In the genomic region with DNA sequence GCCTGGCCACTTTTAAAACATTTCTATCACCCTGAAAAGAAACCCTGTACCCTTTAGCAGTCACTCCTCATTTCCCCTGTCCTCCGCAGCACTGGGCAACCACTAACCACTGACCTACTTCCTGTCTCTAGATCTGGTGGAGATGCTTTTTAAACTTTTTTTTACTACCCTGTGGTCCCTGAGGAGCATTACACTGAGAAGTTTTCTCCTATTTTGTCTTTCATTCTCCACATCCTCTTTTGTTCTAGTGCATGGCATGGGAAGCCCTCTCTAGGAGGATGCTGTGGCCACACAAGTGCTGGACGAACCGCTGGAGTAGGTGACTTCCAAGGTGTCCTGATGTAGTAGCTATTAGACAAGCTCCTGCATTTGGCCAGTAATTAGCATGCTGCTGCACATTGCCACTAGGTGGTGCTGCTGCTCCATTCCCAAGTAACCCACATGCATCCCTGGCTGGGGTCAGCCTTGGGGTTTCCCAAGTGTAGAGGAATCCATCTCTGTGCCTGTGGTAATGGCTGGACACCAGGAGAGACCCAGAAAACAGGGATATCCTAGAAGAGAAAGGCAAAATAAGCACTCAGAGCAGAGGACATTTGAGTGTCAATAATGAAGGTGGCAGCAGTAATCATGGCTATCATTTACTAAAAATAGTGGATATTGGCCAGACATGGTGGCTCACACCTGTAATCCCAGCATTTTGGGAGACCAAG, we compare ENCODE assay signal across 8 cellular contexts.
A peak's percentile ranks its signal among the peaks of the same experiment; 100 is the strongest.
DNase-seq lines count a peak whose midpoint lies in the region; ATAC-seq and TF ChIP-seq lines count a peak whose summit lies in the region.

No MANE protein-coding gene starts in this region.

- no peaks in the 10 kb centered on the region for H3K27me3 ChIP-seq in psoas muscle (ENCODE audit: insufficient read depth in 3 of 3, low read length in 2 of 3)

- no peaks in the 10 kb centered on the region for H3K4me1 ChIP-seq in psoas muscle

- H3K36me3 ChIP-seq in psoas muscle (ENCODE audit: insufficient read depth in 1 of 2, low read depth in 1 of 2): peaks cover 3 to 21% of the 10 kb centered on the region in 2 donors

- H3K27ac Mint-ChIP-seq in activated T-helper 17 cell treated with anti-CD3 and anti-CD28 coated beads, Interleukin-2, amount 50 U/mL, for 72 hours: no peak overlapping the region

- no peak overlapping the region for H3K27ac ChIP-seq in psoas muscle
- no peak overlapping the region for H3K27ac ChIP-seq in substantia nigra (ENCODE audit: low read depth, low read length, poor library complexity, severe bottlenecking)

- peak; percentile 63 for DNase-seq in CMK (ENCODE audit: low read depth)
- DNase-seq in NAMALWA (ENCODE audit: low spot score): peak; percentile 79
- DNase-seq in glomerular visceral epithelial cell (ENCODE audit: extremely low spot score): peak; percentile 79
- DNase-seq in psoas muscle: peak; percentile 70 to 81
- no peak for DNase-seq in substantia nigra (lab: John Stamatoyannopoulos, UW)

- no peak overlapping the region for H3K4me3 Mint-ChIP-seq in activated T-helper 17 cell treated with anti-CD3 and anti-CD28 coated beads, Interleukin-2, amount 50 U/mL, for 72 hours

- peaks cover 5% of the 10 kb centered on the region for H3K4me1 Mint-ChIP-seq in activated T-helper 17 cell treated with anti-CD3 and anti-CD28 coated beads, Interleukin-2, amount 50 U/mL, for 72 hours

- WGBS in psoas muscle, 3 donors: 17 to 19% (median 19%) methylated on average over 3 of the region's 3 CpGs

- no peaks in the 10 kb centered on the region for H3K27me3 Mint-ChIP-seq in activated T-helper 17 cell treated with anti-CD3 and anti-CD28 coated beads, Interleukin-2, amount 50 U/mL, for 72 hours

- H3K9me3 Mint-ChIP-seq in activated T-helper 17 cell treated with anti-CD3 and anti-CD28 coated beads, Interleukin-2, amount 50 U/mL, for 72 hours: no peaks in the 10 kb centered on the region

- peak; percentile 83 for ATAC-seq in activated T-helper 17 cell treated with anti-CD3 and anti-CD28 coated beads, Interleukin-2, amount 50 U/mL, for 72 hours (replicated peaks)
- ATAC-seq in psoas muscle (peak; percentile 68 to 88 (median 84)), GM21825 (IDR thresholded peaks at IDR 0.05; ENCODE audit: unreplicated experiment) (no peak), GM21529 (IDR thresholded peaks at IDR 0.05; ENCODE audit: unreplicated experiment) (no peak)

- TF ChIP-seq CTCF in psoas muscle (IDR thresholded peaks at IDR 0.05): peak; percentile 96

- H3K36me3 Mint-ChIP-seq in activated T-helper 17 cell treated with anti-CD3 and anti-CD28 coated beads, Interleukin-2, amount 50 U/mL, for 72 hours (ENCODE audit: low read depth): peaks cover 24% of the 10 kb centered on the region

- H3K4me3 ChIP-seq in psoas muscle: no peak overlapping the region

- intact Hi-C loops in psoas muscle (cut with DNase I): loop anchor here (1.0 to 5.0 kb wide), 3 partner anchors 192 to 212 kb away; no protein-coding TSS in a partner anchor

- H3K9me3 ChIP-seq in psoas muscle: no peaks in the 10 kb centered on the region

Comparison
In these comparisons a context has a peak if more than half of its experiments do, and no peak if none do; other contexts are left out.
1. DNase-seq: peak in CMK (single experiment), NAMALWA (single experiment), glomerular visceral epithelial cell (single experiment) and psoas muscle (2 of 2); none in substantia nigra (0 of 49).
2. ATAC-seq: peak in activated T-helper 17 cell treated with anti-CD3 and anti-CD28 coated beads, Interleukin-2, amount 50 U/mL, for 72 hours (single experiment) and psoas muscle (4 of 4); none in GM21825 (single experiment) and GM21529 (single experiment).